In the genomic region with DNA sequence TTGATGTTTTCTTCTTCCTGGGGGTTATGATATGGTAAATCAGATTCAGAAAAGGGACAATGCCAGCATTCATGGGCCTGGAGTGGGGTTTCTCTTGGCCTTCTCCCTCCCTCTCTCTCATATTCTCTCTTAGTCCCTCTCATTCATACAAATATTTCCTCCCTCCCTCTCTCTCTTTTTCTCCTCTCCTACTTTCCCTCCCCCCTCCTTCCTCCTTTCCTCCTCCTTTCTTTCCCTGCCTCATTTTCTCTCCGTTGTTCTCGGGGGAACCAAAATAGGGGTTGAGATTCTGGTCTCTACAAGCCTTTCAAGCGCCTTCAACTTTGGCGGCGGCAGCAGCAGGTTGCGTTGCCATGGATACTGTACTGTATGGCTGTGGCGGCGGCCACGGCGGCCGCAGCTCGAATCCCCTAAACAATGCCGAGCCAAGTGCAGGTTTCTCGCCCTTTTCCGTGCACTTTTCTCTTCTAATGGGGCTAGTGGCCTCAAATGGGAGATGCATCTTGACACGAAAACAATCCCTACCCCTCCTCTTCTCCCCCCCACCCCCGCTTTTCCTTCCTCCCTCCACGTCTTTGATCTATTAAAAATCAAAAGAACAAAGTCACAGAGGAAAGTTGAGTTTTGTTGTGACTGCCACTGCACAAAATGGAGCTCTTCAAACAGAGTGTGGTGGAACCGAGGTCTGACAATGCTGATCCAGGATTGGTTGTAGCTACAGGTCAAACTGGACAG, we compare ENCODE assay signal across 10 cellular contexts.
A peak's percentile ranks its signal among the peaks of the same experiment; 100 is the strongest.
DNase-seq lines count a peak whose midpoint lies in the region; ATAC-seq lines count a peak whose summit lies in the region.
"Had no signal": no experiment of that assay in that cellular context is flagged by ENCODE, and none has a peak within 500 bp of the region (broad histone marks: within the 10 kb centered on the region; RNA-seq: fewer than 3 reads in every experiment).

No MANE protein-coding gene starts in this region.

- in situ Hi-C loops in KBM-7 (cut with MboI; ENCODE audit: low pct_unique_long_range_greater_than_20kb, low sequenced_read_pairs) = no loop called here

- ATAC-seq in HG03280 (IDR thresholded peaks at IDR 0.05; ENCODE audit: unreplicated experiment) (peak; percentile 47), GM19452 (IDR thresholded peaks at IDR 0.05; ENCODE audit: unreplicated experiment) (no peak)

- DNase-seq in DMS 273 treated with DMSO at 0.1 percent for 48 hours (lab: John Stamatoyannopoulos, UW) (peak; percentile 28), RPMI8226 (peak; percentile 36), glomerular visceral epithelial cell (ENCODE audit: extremely low spot score) (peak; percentile 28), KBM-7 (no peak), activated gamma-delta T cell treated with Interleukin-2 at 50 U/mL for 16 hours (no peak)
- no peak for DNase-seq in activated naive CD4-positive, alpha-beta T cell (lab: John Stamatoyannopoulos, UW)
- DNase-seq: activated CD8-positive, alpha-beta memory T cell treated with anti-CD3 and anti-CD28 coated beads for 24 hours; NCI-H2171 had no signal

Comparison
In these comparisons a context has a peak if more than half of its experiments do, and no peak if none do; other contexts are left out.
1. DNase-seq: peak in DMS 273 treated with DMSO at 0.1 percent for 48 hours (single experiment), RPMI8226 (single experiment) and glomerular visceral epithelial cell (single experiment); none in KBM-7 (single experiment), activated gamma-delta T cell treated with Interleukin-2 at 50 U/mL for 16 hours (single experiment) and activated naive CD4-positive, alpha-beta T cell (0 of 4).